ENCODE assay signal across 14 cellular contexts in genomic region chr10:78330884-78331283, GRCh38.
"Had no signal": no experiment of that assay in that cellular context is flagged by ENCODE, and none has a peak within 500 bp of the region (broad histone marks: within the 10 kb centered on the region; RNA-seq: fewer than 3 reads in every experiment).

No MANE protein-coding gene starts in this region.

- H3K27me3 ChIP-seq: brain microvascular endothelial cell, tibial nerve had no signal

- H3K4me3 Mint-ChIP-seq: activated CD4-positive, alpha-beta T cell treated with anti-CD3 and anti-CD28 coated beads, Interleukin-2, amount 10 ng/mL, durations not matched to agents 7 days and 5 days; activated T-cell treated with anti-CD3 and anti-CD28 coated beads, Interleukin-2, amount 50 U/mL, for 24 hours; dendritic cell treated with granulocyte-macrophage colony-stimulating factor and Interleukin-4, amounts not matched to agents 40 ng/mL and 50 ng/mL, for 4 days; effector memory CD8-positive, alpha-beta T cell; stimulated activated naive CD8-positive, alpha-beta T cell treated with anti-CD3 and anti-CD28 coated beads, Interleukin-15, amount 100 ng/mL, for 72 hours; T-helper 1 cell treated with Interleukin-12 subunit alpha and Interleukin-12 subunit beta and Interleukin-4 antibody, amounts not matched to agents 30 μg/mL and 1 μg/mL, for 36 hours; WTC11 had no signal

- H3K9me2 ChIP-seq: SK-N-SH had no signal

- H3K27ac ChIP-seq: brain microvascular endothelial cell, epithelial cell of prostate had no signal

- H3K4me1 Mint-ChIP-seq: activated CD4-positive, alpha-beta T cell treated with anti-CD3 and anti-CD28 coated beads, Interleukin-2, amount 10 ng/mL, durations not matched to agents 7 days and 5 days; stimulated activated naive CD8-positive, alpha-beta T cell treated with anti-CD3 and anti-CD28 coated beads, Interleukin-15, amount 100 ng/mL, for 72 hours had no signal

- ATAC-seq: activated naive CD4-positive, alpha-beta T cell treated with anti-CD3 and anti-CD28 coated beads, Interleukin-2, amount 50 U/mL, for 72 hours; effector memory CD8-positive, alpha-beta T cell; stimulated activated naive CD8-positive, alpha-beta T cell treated with anti-CD3 and anti-CD28 coated beads, Interleukin-15, amount 100 ng/mL, for 72 hours; WTC11 had no signal

- H3K4me3 ChIP-seq: tibial nerve had no signal

- H3K27ac Mint-ChIP-seq: activated CD4-positive, alpha-beta T cell treated with anti-CD3 and anti-CD28 coated beads, Interleukin-2, amount 10 ng/mL, durations not matched to agents 7 days and 5 days; activated T-cell treated with anti-CD3 and anti-CD28 coated beads, Interleukin-2, amount 50 U/mL, for 24 hours; dendritic cell treated with granulocyte-macrophage colony-stimulating factor and Interleukin-4, amounts not matched to agents 40 ng/mL and 50 ng/mL, for 4 days; effector memory CD8-positive, alpha-beta T cell; T-helper 1 cell treated with Interleukin-12 subunit alpha and Interleukin-12 subunit beta and Interleukin-4 antibody, amounts not matched to agents 30 μg/mL and 1 μg/mL, for 36 hours; WTC11 had no signal

- H3K36me3 ChIP-seq: brain microvascular endothelial cell, tibial nerve had no signal

- DNase-seq: activated CD4-positive, alpha-beta T cell treated with anti-CD3 and anti-CD28 coated beads, Interleukin-2, amount 10 ng/mL, durations not matched to agents 7 days and 5 days; activated effector memory CD4-positive, alpha-beta T cell treated with Interleukin-2 at 50 U/mL for 16 hours; activated T-cell treated with anti-CD3 and anti-CD28 coated beads, Interleukin-2, amount 50 U/mL, for 24 hours; effector memory CD8-positive, alpha-beta T cell; SK-N-SH; stimulated activated CD4-positive, alpha-beta T cell treated with anti-CD3 and anti-CD28 coated beads, Interleukin-4, amount 100 ng/mL, for 24 hours; stimulated activated naive CD8-positive, alpha-beta T cell treated with anti-CD3 and anti-CD28 coated beads, Interleukin-15, amount 100 ng/mL, for 72 hours had no signal
